ENCODE assay signal across 14 cellular contexts in the genomic region with DNA sequence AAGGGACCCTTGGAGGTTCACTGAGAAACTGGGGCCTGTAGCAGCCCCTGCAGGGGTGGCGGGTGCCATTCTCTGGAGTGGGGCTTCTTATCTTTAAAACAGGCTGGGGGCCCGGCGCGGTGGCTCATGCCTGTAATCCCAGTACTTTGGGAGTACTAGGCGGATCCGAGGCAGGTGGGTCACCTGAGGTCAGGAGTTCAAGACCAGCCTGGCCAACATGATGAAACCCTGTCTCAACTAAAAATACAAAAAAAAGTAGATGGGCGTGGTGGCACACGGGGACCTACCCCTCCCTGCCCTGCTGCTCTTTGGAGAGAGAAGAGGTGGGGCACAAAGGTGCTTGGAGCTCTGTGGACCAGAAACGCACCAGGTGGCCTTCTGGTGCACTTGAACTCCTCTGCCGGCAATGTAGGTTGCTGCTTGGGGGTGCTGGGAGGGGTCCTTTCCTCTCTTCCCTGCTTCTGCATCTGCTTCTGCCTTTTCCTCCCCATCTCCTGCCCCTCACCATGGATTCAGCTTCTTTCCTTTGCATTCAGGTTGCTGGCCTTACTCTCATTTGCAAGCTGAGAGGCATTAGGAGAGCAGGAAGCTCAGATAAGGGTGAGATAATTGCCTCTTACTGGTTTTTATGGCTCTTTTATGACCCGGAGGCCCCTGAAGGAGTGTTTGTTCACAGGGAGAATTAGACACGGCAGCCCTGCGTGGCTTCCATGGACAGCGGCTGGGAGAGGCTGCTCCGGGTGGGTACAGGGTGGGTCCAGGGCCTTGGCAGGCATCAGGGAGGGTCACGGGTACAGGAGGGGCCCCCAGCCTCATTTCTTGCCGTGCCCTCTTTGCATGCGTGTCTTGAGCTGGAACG. TPM values are rescaled to one million over a fixed set of nuclear protein-coding genes. Genes with fewer than 3 reads are reported as not detected.
DNase-seq lines count a peak whose midpoint lies in the region; ATAC-seq and TF ChIP-seq lines count a peak whose summit lies in the region.
"Had no signal": no experiment of that assay in that cellular context is flagged by ENCODE, and none has a peak within 500 bp of the region (broad histone marks: within the 10 kb centered on the region; RNA-seq: fewer than 3 reads in every experiment).

No MANE protein-coding gene starts in this region.

- DNase-seq in NCI-H128 (lab: John Stamatoyannopoulos, UW; ENCODE audit: unreplicated experiment) (peak; percentile 76), NCI-H524 treated with DMSO at 0.1 percent for 48 hours (lab: John Stamatoyannopoulos, UW) (peak; percentile 75), fibroblast of villous mesenchyme (ENCODE audit: low read depth) (peak; percentile 56), thyroid gland (peak; percentile 86), GM13976 (ENCODE audit: low spot score) (no peak)
- no peak for DNase-seq in activated CD4-positive, alpha-beta memory T cell treated with anti-CD3 and anti-CD28 coated beads, Interleukin-2, amount 10 ng/mL, durations not matched to agents 7 days and 5 days
- DNase-seq: activated T-cell treated with anti-CD3 and anti-CD28 coated beads, Interleukin-2, amount 50 U/mL, for 24 hours; esophagus squamous epithelium; KBM-7; ovary; RPMI8226 had no signal

- ATAC-seq in GM18520 (IDR thresholded peaks at IDR 0.05; ENCODE audit: unreplicated experiment): no peak
- no peak for ATAC-seq in GM18873 (IDR thresholded peaks at IDR 0.05; ENCODE audit: low FRiP score, unreplicated experiment)

- H3K27me3 ChIP-seq in thyroid gland: no peaks in the 10 kb centered on the region
- H3K27me3 ChIP-seq: breast epithelium, esophagus squamous epithelium, ovary had no signal

- in situ Hi-C loops in GM13976 (cut with MboI; ENCODE audit: low sequenced_read_pairs, unreplicated experiment): no loop called here

- H3K27me3 Mint-ChIP-seq in activated CD4-positive, alpha-beta memory T cell treated with anti-CD3 and anti-CD28 coated beads, Interleukin-2, amount 10 ng/mL, durations not matched to agents 7 days and 5 days: no peaks in the 10 kb centered on the region
- H3K27me3 Mint-ChIP-seq: activated T-cell treated with anti-CD3 and anti-CD28 coated beads, Interleukin-2, amount 50 U/mL, for 24 hours had no signal

- TF ChIP-seq POLR2A in thyroid gland (IDR thresholded peaks at IDR 0.05): peak in 1 of 2 donors; percentile 39

- TF ChIP-seq CTCF in fibroblast of villous mesenchyme (IDR thresholded peaks at IDR 0.05; ENCODE audit: insufficient read depth, low read depth, low read length) (no peak), thyroid gland (IDR thresholded peaks at IDR 0.05) (no peak), GM13976 (IDR thresholded peaks at IDR 0.05; ENCODE audit: borderline replicate concordance, control extremely low read depth, extremely low read depth, insufficient read depth, missing control alignments) (no peak)

- no peaks in the 10 kb centered on the region for H3K9me3 Mint-ChIP-seq in activated CD4-positive, alpha-beta memory T cell treated with anti-CD3 and anti-CD28 coated beads, Interleukin-2, amount 10 ng/mL, durations not matched to agents 7 days and 5 days
- H3K9me3 Mint-ChIP-seq: activated T-cell treated with anti-CD3 and anti-CD28 coated beads, Interleukin-2, amount 50 U/mL, for 24 hours had no signal

- CTCF ChIA-PET in activated CD4-positive, alpha-beta memory T cell treated with anti-CD3 and anti-CD28 coated beads, Interleukin-2, amount 10 ng/mL, durations not matched to agents 7 days and 5 days (lab: Charles Lee): interaction anchor here (1.2 kb wide), 1 partner anchor 10 kb away, joined by 3 read pairs; no protein-coding TSS in a partner anchor

- WGBS in thyroid gland, 2 donors: 38 to 41% methylated on average over 19 of the region's 19 CpGs

- H3K36me3 ChIP-seq in thyroid gland: no peaks in the 10 kb centered on the region
- H3K36me3 ChIP-seq: breast epithelium, ovary had no signal

- H3K4me1 Mint-ChIP-seq in activated CD4-positive, alpha-beta memory T cell treated with anti-CD3 and anti-CD28 coated beads, Interleukin-2, amount 10 ng/mL, durations not matched to agents 7 days and 5 days: no peaks in the 10 kb centered on the region

- no peak overlapping the region for H3K27ac Mint-ChIP-seq in activated CD4-positive, alpha-beta memory T cell treated with anti-CD3 and anti-CD28 coated beads, Interleukin-2, amount 10 ng/mL, durations not matched to agents 7 days and 5 days
- H3K27ac Mint-ChIP-seq: activated T-cell treated with anti-CD3 and anti-CD28 coated beads, Interleukin-2, amount 50 U/mL, for 24 hours had no signal

- no peaks in the 10 kb centered on the region for H3K9me3 ChIP-seq in thyroid gland
- H3K9me3 ChIP-seq: breast epithelium, esophagus squamous epithelium, ovary had no signal

- peak overlapping the region; percentile 89 to 95 (median 92) for H3K27ac ChIP-seq in thyroid gland
- H3K27ac ChIP-seq: breast epithelium, ovary had no signal

- H3K4me3 Mint-ChIP-seq in activated CD4-positive, alpha-beta memory T cell treated with anti-CD3 and anti-CD28 coated beads, Interleukin-2, amount 10 ng/mL, durations not matched to agents 7 days and 5 days: no peak overlapping the region
- H3K4me3 Mint-ChIP-seq: activated T-cell treated with anti-CD3 and anti-CD28 coated beads, Interleukin-2, amount 50 U/mL, for 24 hours had no signal

- no peaks in the 10 kb centered on the region for H3K36me3 Mint-ChIP-seq in activated CD4-positive, alpha-beta memory T cell treated with anti-CD3 and anti-CD28 coated beads, Interleukin-2, amount 10 ng/mL, durations not matched to agents 7 days and 5 days (ENCODE audit: low read depth)

- POLR2A ChIA-PET in activated CD4-positive, alpha-beta memory T cell treated with anti-CD3 and anti-CD28 coated beads, Interleukin-2, amount 10 ng/mL, durations not matched to agents 7 days and 5 days (lab: Charles Lee): no interaction called here

- intact Hi-C loops in thyroid gland (cut with DNase I): no loop called here

- H3K4me1 ChIP-seq in thyroid gland: peaks cover 69 to 95% of the 10 kb centered on the region in 2 donors
- H3K4me1 ChIP-seq: breast epithelium had no signal

- H3K4me3 ChIP-seq in fibroblast of villous mesenchyme (ENCODE audit: low read depth, low read length) (no peak overlapping the region), thyroid gland (replicated peaks in 1 of 3) (peak overlapping the region in 1 of 3 donors; percentile 5)
- H3K4me3 ChIP-seq: breast epithelium, esophagus squamous epithelium, ovary had no signal

RNA-seq across cellular contexts. Expression of a gene that starts 57.4 kb away (rescaled TPM):
- total RNA-seq in fibroblast of villous mesenchyme: 16.8 and 18.7 TPM in 2 replicates
- total RNA-seq in thyroid gland: 10 to 100 TPM; 32.2 to 64.5 (median 51.4) TPM
- not detected for total RNA-seq in activated CD4-positive, alpha-beta memory T cell treated with anti-CD3 and anti-CD28 coated beads, Interleukin-2, amount 10 ng/mL, durations not matched to agents 7 days and 5 days

Comparison
In these comparisons a context has a peak if more than half of its experiments do, and no peak if none do; other contexts are left out.
1. DNase-seq: peak in NCI-H128 (single experiment), NCI-H524 treated with DMSO at 0.1 percent for 48 hours (single experiment), fibroblast of villous mesenchyme (single experiment) and thyroid gland (2 of 2); none in GM13976 (single experiment) and activated CD4-positive, alpha-beta memory T cell treated with anti-CD3 and anti-CD28 coated beads, Interleukin-2, amount 10 ng/mL, durations not matched to agents 7 days and 5 days (single experiment).
2. RNA of a gene that starts 57.4 kb away (total RNA-seq): 32.2 to 64.5 TPM in thyroid gland and 16.8 to 18.7 TPM in fibroblast of villous mesenchyme; not detected in activated CD4-positive, alpha-beta memory T cell treated with anti-CD3 and anti-CD28 coated beads, Interleukin-2, amount 10 ng/mL, durations not matched to agents 7 days and 5 days; every median in the first group is over 10 times any median in the second.